In the genomic region with DNA sequence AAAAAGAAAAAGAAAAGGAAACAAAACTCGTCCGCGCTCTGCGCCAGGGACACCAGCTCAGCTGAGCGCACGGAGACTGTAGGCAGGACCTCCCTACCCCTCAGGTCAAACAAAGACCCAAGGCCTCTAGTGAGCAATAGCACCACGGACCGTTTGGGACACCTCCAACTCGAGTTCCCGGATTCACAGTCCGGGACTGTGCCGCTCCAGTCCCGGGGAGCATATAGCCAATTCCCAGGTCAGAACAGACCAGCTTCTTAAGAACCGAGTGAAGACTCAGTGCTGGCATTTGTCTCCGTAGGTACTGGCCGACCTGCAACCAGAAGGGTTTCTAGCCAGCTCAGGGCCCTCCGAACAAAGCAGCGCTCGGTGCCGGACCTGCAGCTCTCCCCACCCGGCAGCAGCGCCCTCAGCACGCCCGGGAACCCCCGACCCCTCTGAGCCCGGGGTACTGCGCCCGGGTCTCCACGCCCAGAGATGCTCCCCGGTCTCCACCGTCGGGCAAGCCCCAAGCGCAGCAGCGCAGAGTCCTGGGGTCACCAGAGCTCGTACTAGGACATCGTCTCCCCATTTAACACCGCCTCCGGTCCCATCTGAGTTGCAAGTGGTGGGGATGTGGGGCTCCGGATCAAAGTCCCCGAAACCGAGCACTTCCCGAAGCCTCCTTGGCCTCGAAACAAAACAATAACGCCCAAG, we compare ENCODE assay signal across 8 cellular contexts. TPM values are rescaled to one million over a fixed set of nuclear protein-coding genes. Genes with fewer than 3 reads are reported as not detected.
DNase-seq lines count a peak whose midpoint lies in the region; ATAC-seq, FAIRE-seq and TF ChIP-seq lines count a peak whose summit lies in the region.

No MANE protein-coding gene starts in this region.

- H3K4me1 ChIP-seq in A549 (peaks cover 6% of the 10 kb centered on the region; the same call in 2 of the 3 replicates), PC-9 (replicated peaks; ENCODE audit: insufficient read depth) (peaks cover 31% of the 10 kb centered on the region), right atrium auricular region (peaks cover 0 to 24% of the 10 kb centered on the region in 2 donors)

- POLR2A ChIA-PET in A549 (lab: Yijun Ruan, JAX) (interaction anchor here (0.6 to 3.3 kb wide), 25 partner anchors 9 to 477 kb away, joined by 3 to 88 read pairs (median 4); partner anchors contain the start of gene SLC44A1), PC-9 (lab: Charles Lee; ENCODE audit: unreplicated experiment) (interaction anchor here (0.6 to 1.1 kb wide), 4 partner anchors 67 to 320 kb away, joined by 4 to 11 read pairs (median 4); no protein-coding TSS in a partner anchor)

- under 1% methylated on average over 26 of the region's 44 CpGs for WGBS in A549 (ENCODE audit: missing lambda C conversion rate)

- ATAC-seq in A549 (peak; percentile 72 to 73), GM19372 (IDR thresholded peaks at IDR 0.05; ENCODE audit: low read depth, unreplicated experiment) (peak; percentile 27), GM18861 (IDR thresholded peaks at IDR 0.05; ENCODE audit: unreplicated experiment) (no peak)

- CTCF ChIA-PET in A549 (lab: Yijun Ruan, JAX), result interaction anchor here (0.6 to 6.7 kb wide), 47 partner anchors 9 to 488 kb away, joined by 3 to 59 read pairs (median 5); partner anchors contain the start of gene SLC44A1
- CTCF ChIA-PET in PC-9 (lab: Charles Lee), result interaction anchor here (0.5 to 2.4 kb wide), 8 partner anchors 16 to 317 kb away, joined by 3 to 14 read pairs (median 3); partner anchors contain the start of gene SLC44A1

- DNase-seq in A549 (ENCODE audit: low read depth in 1 of 2, low spot score in 1 of 2), result peak; percentile 48 to 66
- DNase-seq in PC-9, result peak; percentile 43 to 46
- peak in 35 of 58 donors; percentile 9 to 71 (median 34) for DNase-seq in anterior cingulate cortex (lab: John Stamatoyannopoulos, UW)
- DNase-seq in right atrium auricular region (ENCODE audit: low spot score), result peak; percentile 64
- peak; percentile 27 for DNase-seq in pons (ENCODE audit: low spot score)
- no peak for DNase-seq in NCI-H345 (lab: John Stamatoyannopoulos, UW)

- TF ChIP-seq CTCF in A549 (IDR thresholded peaks at IDR 0.05), result no peak
- TF ChIP-seq CTCF in PC-9 (conservative IDR thresholded peaks at IDR 0.05), result no peak
- TF ChIP-seq CTCF in right atrium auricular region (IDR thresholded peaks at IDR 0.05), result no peak

- peak overlapping the region; percentile 75 for H2AFZ ChIP-seq in PC-9

- no peak for TF ChIP-seq RAD21 in A549 (conservative IDR thresholded peaks at IDR 0.05 in 1 of 2, IDR thresholded peaks at IDR 0.05 in 1 of 2)

- H3K9me3 ChIP-seq in A549 (no peaks in the 10 kb centered on the region), PC-9 (ENCODE audit: insufficient read depth, low read depth) (no peaks in the 10 kb centered on the region), right atrium auricular region (no peaks in the 10 kb centered on the region)

- peaks cover 15% of the 10 kb centered on the region for H4K20me1 ChIP-seq in PC-9 (ENCODE audit: insufficient read depth)

- intact Hi-C loops in PC-9 (cut with micrococcal nuclease; ENCODE audit: unreplicated experiment), result loop anchor here (2.0 to 5.0 kb wide), 5 partner anchors 127 to 371 kb away; no protein-coding TSS in a partner anchor

- H3K4me3 ChIP-seq in A549 (peak overlapping the region; percentile 73), PC-9 (peak overlapping the region; percentile 96), right atrium auricular region (peak overlapping the region; percentile 75)

- H3K79me2 ChIP-seq in PC-9 (ENCODE audit: low read depth), result peaks cover 55% of the 10 kb centered on the region

- no peak for FAIRE-seq in A549 (lab: Jason Lieb, UNC)

- no peak for TF ChIP-seq EP300 in A549 (IDR thresholded peaks at IDR 0.05)

- H3K4me2 ChIP-seq in A549 (peak overlapping the region; percentile 85), PC-9 (peak overlapping the region; percentile 87)

- TSS peak; percentile 72 for BruUV-seq in PC-9 (replicated peaks; lab: Mats Ljungman, UMichigan)

- peak overlapping the region; percentile 76 to 91 for H3K27ac ChIP-seq in A549
- peak overlapping the region; percentile 84 for H3K27ac ChIP-seq in PC-9
- peak overlapping the region; percentile 78 to 82 for H3K27ac ChIP-seq in right atrium auricular region

- no peaks in the 10 kb centered on the region for H3F3A ChIP-seq in PC-9 (ENCODE audit: insufficient read depth, low read depth)

- H3K9me2 ChIP-seq in PC-9 (ENCODE audit: insufficient read depth), result no peaks in the 10 kb centered on the region

- no peak for TF ChIP-seq POLR2A in A549 (IDR thresholded peaks at IDR 0.05; ENCODE audit: low read length)

- no peaks in the 10 kb centered on the region for H3K27me3 ChIP-seq in PC-9 (ENCODE audit: insufficient read depth, low read depth)
- H3K27me3 ChIP-seq in right atrium auricular region, result no peaks in the 10 kb centered on the region

- H3K36me3 ChIP-seq in PC-9 (ENCODE audit: low read depth) (0 out of 2 replicates have a peak, but pooled peaks cover 7% of the 10 kb centered on the region), right atrium auricular region (no peaks in the 10 kb centered on the region)

TF ChIP-seq in A549, 52 proteins besides CTCF, POLR2A, EP300 and RAD21:
- TF ChIP-seq BHLHE40 (IDR thresholded peaks at IDR 0.05; ENCODE audit: low read depth, low read length) (no peak), CHD4 (IDR thresholded peaks at IDR 0.05; ENCODE audit: borderline replicate concordance) (0 out of 2 replicates have a peak, but pooled peaks have one; percentile 1), ESRRA (IDR thresholded peaks at IDR 0.05; ENCODE audit: borderline replicate concordance, low read length) (no peak)
- TF ChIP-seq, protein P1, sequence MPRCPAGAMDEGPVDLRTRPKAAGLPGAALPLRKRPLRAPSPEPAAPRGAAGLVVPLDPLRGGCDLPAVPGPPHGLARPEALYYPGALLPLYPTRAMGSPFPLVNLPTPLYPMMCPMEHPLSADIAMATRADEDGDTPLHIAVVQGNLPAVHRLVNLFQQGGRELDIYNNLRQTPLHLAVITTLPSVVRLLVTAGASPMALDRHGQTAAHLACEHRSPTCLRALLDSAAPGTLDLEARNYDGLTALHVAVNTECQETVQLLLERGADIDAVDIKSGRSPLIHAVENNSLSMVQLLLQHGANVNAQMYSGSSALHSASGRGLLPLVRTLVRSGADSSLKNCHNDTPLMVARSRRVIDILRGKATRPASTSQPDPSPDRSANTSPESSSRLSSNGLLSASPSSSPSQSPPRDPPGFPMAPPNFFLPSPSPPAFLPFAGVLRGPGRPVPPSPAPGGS (IDR thresholded peaks at IDR 0.05), result no peak

RNA-seq across cellular contexts. Expression of gene ABCA1, which starts 0.6 kb away (rescaled TPM):
- 12.0 and 15.5 TPM in 2 replicates for polyA plus RNA-seq in A549 (2011; rRNA removed)
- polyA plus RNA-seq in A549 (2012; cell fraction: cytosol; rRNA removed), result 1.3 and 1.4 TPM in 2 replicates
- polyA plus RNA-seq in A549 (2012; cell fraction: nucleus; rRNA removed), result 2.9 and 3.7 TPM in 2 replicates
- 3.1 to 5.0 TPM (median 3.6 TPM) in 3 replicates for polyA plus RNA-seq in A549 (2017; fragmentation: RNase III; extraction: RNeasy Plus Mini Kit Qiagen cat#74134 plus additional on column Dnase treatment)
- 85.4 and 102 TPM in 2 replicates for polyA minus RNA-seq in A549 (2011; rRNA and poly(A)+ RNA removed)
- total RNA-seq in PC-9 (2021), result 22.4 and 38.3 TPM in 2 replicates
- 10 to 100 TPM in 1 of 2 donors, 1 to 10 TPM in 1; 7.9 to 19.2 TPM for total RNA-seq in right atrium auricular region
